20 cellular contexts compared by ENCODE assay signal in the genomic region with DNA sequence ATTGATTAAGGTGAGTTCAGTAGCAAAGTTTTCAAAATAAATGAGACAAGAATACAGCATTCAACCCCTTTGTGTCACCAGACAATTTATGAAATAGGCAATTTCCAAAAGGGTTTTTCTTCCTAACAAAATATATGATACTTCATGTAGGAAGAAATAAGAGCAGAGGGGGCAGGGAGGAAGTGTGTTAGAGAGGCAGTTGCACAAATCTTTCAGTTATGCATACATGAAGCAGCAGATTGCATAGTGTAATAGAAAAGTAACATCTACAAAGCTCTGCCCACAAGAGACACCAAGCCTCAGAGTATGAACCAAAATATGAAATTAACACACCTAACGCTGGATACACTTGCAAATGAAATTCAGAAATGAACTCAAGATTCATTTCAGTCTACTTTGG.
"Had no signal": no experiment of that assay in that cellular context is flagged by ENCODE, and none has a peak within 500 bp of the region (broad histone marks: within the 10 kb centered on the region; RNA-seq: fewer than 3 reads in every experiment).

No MANE protein-coding gene starts in this region.

- H3K4me3 ChIP-seq: body of pancreas, tibial artery had no signal

- H3K9me3 Mint-ChIP-seq: activated CD4-positive, alpha-beta T cell treated with anti-CD3 and anti-CD28 coated beads, Interleukin-2, amount 10 ng/mL, durations not matched to agents 7 days and 5 days; activated naive CD8-positive, alpha-beta T cell treated with anti-CD3 and anti-CD28 coated beads, Interleukin-2, amount 50 U/mL, for 24 hours; activated T-helper 1 cell treated with anti-CD3 and anti-CD28 coated beads, Interleukin-12 subunit alpha, Interleukin-12 subunit beta, Interleukin-2, Interleukin-4 antibody, amounts not matched to agents 30 ng/mL and 10 ng/mL and 1 ng/mL, durations not matched to agents 14 hours and 24 hours and 36 hours; dendritic cell treated with granulocyte-macrophage colony-stimulating factor and Interleukin-4, amounts not matched to agents 40 ng/mL and 50 ng/mL, for 4 days; memory B cell; nephron had no signal

- H3K27ac Mint-ChIP-seq: activated CD4-positive, alpha-beta T cell treated with anti-CD3 and anti-CD28 coated beads, Interleukin-2, amount 10 ng/mL, durations not matched to agents 7 days and 5 days; activated CD8-positive, alpha-beta T cell treated with anti-CD3 and anti-CD28 coated beads, Interleukin-2, amount 10 ng/mL, durations not matched to agents 7 days and 5 days; activated naive CD8-positive, alpha-beta T cell treated with anti-CD3 and anti-CD28 coated beads, Interleukin-2, amount 50 U/mL, for 24 hours; activated T-helper 1 cell treated with anti-CD3 and anti-CD28 coated beads, Interleukin-12 subunit alpha, Interleukin-12 subunit beta, Interleukin-2, Interleukin-4 antibody, amounts not matched to agents 30 ng/mL and 10 ng/mL and 1 ng/mL, durations not matched to agents 14 hours and 24 hours and 36 hours; dendritic cell treated with granulocyte-macrophage colony-stimulating factor and Interleukin-4, amounts not matched to agents 40 ng/mL and 50 ng/mL, for 4 days; memory B cell; nephron had no signal

- H3K27me3 Mint-ChIP-seq: activated CD4-positive, alpha-beta T cell treated with anti-CD3 and anti-CD28 coated beads, Interleukin-2, amount 10 ng/mL, durations not matched to agents 7 days and 5 days; activated naive CD8-positive, alpha-beta T cell treated with anti-CD3 and anti-CD28 coated beads, Interleukin-2, amount 50 U/mL, for 24 hours; dendritic cell treated with granulocyte-macrophage colony-stimulating factor and Interleukin-4, amounts not matched to agents 40 ng/mL and 50 ng/mL, for 4 days; memory B cell had no signal

- ATAC-seq: activated CD8-positive, alpha-beta T cell treated with anti-CD3 and anti-CD28 coated beads, Interleukin-2, amount 10 ng/mL, durations not matched to agents 7 days and 5 days; activated naive CD8-positive, alpha-beta T cell treated with anti-CD3 and anti-CD28 coated beads, Interleukin-2, amount 50 U/mL, for 24 hours; body of pancreas; left colon; right cardiac atrium had no signal

- H3K9me3 ChIP-seq: body of pancreas, tibial artery had no signal

- DNase-seq: activated CD4-positive, alpha-beta T cell treated with anti-CD3 and anti-CD28 coated beads, Interleukin-2, amount 10 ng/mL, durations not matched to agents 7 days and 5 days; activated CD8-positive, alpha-beta T cell treated with anti-CD3 and anti-CD28 coated beads, Interleukin-2, amount 10 ng/mL, durations not matched to agents 7 days and 5 days; activated gamma-delta T cell; activated naive CD4-positive, alpha-beta T cell treated with anti-CD3 and anti-CD28 coated beads, Interleukin-2, amount 50 U/mL, for 16 hours; activated naive CD8-positive, alpha-beta T cell treated with anti-CD3 and anti-CD28 coated beads, Interleukin-2, amount 50 U/mL, for 24 hours; anterior cingulate cortex; body of pancreas; effector CD4-positive, alpha-beta T cell; left colon; nucleus accumbens; right cardiac atrium; stimulated activated CD4-positive, alpha-beta T cell treated with anti-CD3 and anti-CD28 coated beads, Interleukin-4, amount 100 ng/mL, for 24 hours; stimulated activated naive CD4-positive, alpha-beta T cell treated with Interleukin-2 at 50 U/mL for 16 hours; substantia nigra; tibial artery had no signal

- H3K4me3 Mint-ChIP-seq: activated CD4-positive, alpha-beta T cell treated with anti-CD3 and anti-CD28 coated beads, Interleukin-2, amount 10 ng/mL, durations not matched to agents 7 days and 5 days; activated CD8-positive, alpha-beta T cell treated with anti-CD3 and anti-CD28 coated beads, Interleukin-2, amount 10 ng/mL, durations not matched to agents 7 days and 5 days; activated naive CD8-positive, alpha-beta T cell treated with anti-CD3 and anti-CD28 coated beads, Interleukin-2, amount 50 U/mL, for 24 hours; activated T-helper 1 cell treated with anti-CD3 and anti-CD28 coated beads, Interleukin-12 subunit alpha, Interleukin-12 subunit beta, Interleukin-2, Interleukin-4 antibody, amounts not matched to agents 30 ng/mL and 10 ng/mL and 1 ng/mL, durations not matched to agents 14 hours and 24 hours and 36 hours; dendritic cell treated with granulocyte-macrophage colony-stimulating factor and Interleukin-4, amounts not matched to agents 40 ng/mL and 50 ng/mL, for 4 days; memory B cell; nephron had no signal

- H3K36me3 ChIP-seq: tibial artery had no signal

- H3K27me3 ChIP-seq: body of pancreas, tibial artery had no signal

- H3K4me1 ChIP-seq: body of pancreas, parathyroid adenoma, tibial artery had no signal
